ENCODE assay signal across 17 cellular contexts in the genomic region with DNA sequence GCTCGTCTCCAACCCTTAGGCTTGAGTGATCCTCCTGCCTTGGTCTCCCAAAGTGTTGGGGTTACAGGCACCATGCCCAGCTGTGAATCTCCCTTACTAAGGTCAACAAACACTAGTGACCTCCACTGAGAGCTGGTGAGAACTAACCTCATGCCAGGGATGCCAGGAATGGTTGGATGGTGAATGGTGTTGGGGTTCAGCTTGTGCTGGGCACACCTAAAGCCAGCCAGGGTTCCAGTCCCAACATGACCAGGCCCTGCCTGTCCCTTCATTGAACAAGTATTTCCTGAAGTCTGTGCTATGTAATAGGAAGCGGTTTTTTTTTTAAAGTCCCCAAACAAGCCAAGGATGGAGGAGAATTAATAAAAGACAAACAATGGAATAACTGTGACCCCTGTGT. TPM values are rescaled to one million over a fixed set of nuclear protein-coding genes. Genes with fewer than 3 reads are reported as not detected.
DNase-seq lines count a peak whose midpoint lies in the region; ATAC-seq, FAIRE-seq and TF ChIP-seq lines count a peak whose summit lies in the region.
"Had no signal": no experiment of that assay in that cellular context is flagged by ENCODE, and none has a peak within 500 bp of the region (broad histone marks: within the 10 kb centered on the region; RNA-seq: fewer than 3 reads in every experiment).

No MANE protein-coding gene starts in this region.

- H3K4me3 ChIP-seq in bronchial epithelial cell (ENCODE audit: low read depth, low read length), result no peak overlapping the region
- no peak overlapping the region for H3K4me3 ChIP-seq in HepG2 (replicated peaks in 1 of 3; ENCODE audit: insufficient read depth in 1 of 3, low read depth in 2 of 3, low read length in 3 of 3)
- H3K4me3 ChIP-seq: K562 had no signal

- TF ChIP-seq POLR2A in HepG2 (IDR thresholded peaks at IDR 0.05; ENCODE audit: insufficient read depth in 1 of 2, low read depth in 2 of 2, low read length in 2 of 2), result no peak

- no peaks in the 10 kb centered on the region for H3K36me3 Mint-ChIP-seq in HFFc6 (ENCODE audit: low read depth)

- ATAC-seq in HepG2, result no peak
- ATAC-seq in HG03135 (IDR thresholded peaks at IDR 0.05; ENCODE audit: unreplicated experiment), result no peak
- ATAC-seq in HG02884 (IDR thresholded peaks at IDR 0.05; ENCODE audit: unreplicated experiment), result no peak
- ATAC-seq: K562 had no signal

- in situ Hi-C loops in ACHN (cut with HindIII; ENCODE audit: low pct_ligation_motif_present, low pct_unique_long_range_greater_than_20kb, low sequenced_read_pairs), result no loop called here
- in situ Hi-C loops in HepG2 (cut with HindIII; ENCODE audit: extremely low pct_ligation_motif_present, low pct_unique_long_range_greater_than_20kb), result no loop called here

- H3K27me3 Mint-ChIP-seq in HFFc6 (ENCODE audit: insufficient read depth), result peaks cover 4% of the 10 kb centered on the region

- H4K20me1 ChIP-seq in HepG2 (ENCODE audit: insufficient read depth, low read length), result no peaks in the 10 kb centered on the region

- DNase-seq in ACHN (peak; percentile 56), HFFc6 (peak; percentile 30), bronchial epithelial cell (ENCODE audit: low read depth) (peak; percentile 91), HepG2 (ENCODE audit: low spot score) (no peak), GM10248 (ENCODE audit: extremely low spot score) (no peak), NCI-H1092 treated with DMSO at 0.1 percent for 48 hours (lab: John Stamatoyannopoulos, UW) (no peak)
- DNase-seq: activated gamma-delta T cell, GOT3, mesendoderm, NCI-H1436, nucleus accumbens, OCI-M1, trophoblast cell had no signal

- peaks cover 88% of the 10 kb centered on the region for H3K4me1 ChIP-seq in HepG2 (ENCODE audit: insufficient read depth, low read length)

- no peaks in the 10 kb centered on the region for H3K27me3 ChIP-seq in bronchial epithelial cell (ENCODE audit: control insufficient read depth, insufficient read depth, low read length)
- peaks cover 0 to 2% of the 10 kb centered on the region in 2 experiments; a peak in 1 of 5 replicates for H3K27me3 ChIP-seq in HepG2 (ENCODE audit: control insufficient read depth in 1 of 2, insufficient read depth in 2 of 2, low read length in 2 of 2)

- TF ChIP-seq CTCF in HFFc6 (IDR thresholded peaks at IDR 0.05) (no peak), bronchial epithelial cell (IDR thresholded peaks at IDR 0.05; ENCODE audit: insufficient read depth, low read length, severe bottlenecking) (no peak), HepG2 (CRISPR knock-in tag; IDR thresholded peaks at IDR 0.05) (no peak), GM10248 (IDR thresholded peaks at IDR 0.05; ENCODE audit: control extremely low read depth, extremely low read depth, low read depth, missing control alignments) (no peak)

- TF ChIP-seq RAD21 in HepG2 (CRISPR knock-in tag; IDR thresholded peaks at IDR 0.05), result no peak

- TF ChIP-seq EP300 in HepG2 (IDR thresholded peaks at IDR 0.05; ENCODE audit: low read depth in 2 of 2, low read length in 2 of 2), result no peak
- no peak for TF ChIP-seq EP300 in HepG2 (CRISPR knock-in tag; IDR thresholded peaks at IDR 0.05; ENCODE audit: borderline replicate concordance)

- H3K4me2 ChIP-seq in HepG2 (ENCODE audit: low read depth, low read length), result peak overlapping the region; percentile 61

- CTCF ChIA-PET in HepG2 (lab: Yijun Ruan, JAX; ENCODE audit: low intra/inter-chr PET ratio, low total read pairs), result no interaction called here
- CTCF ChIA-PET in GM10248 (lab: Yijun Ruan, JAX), result interaction anchor here (1.5 kb wide), 1 partner anchor 28 kb away, joined by 3 read pairs; no protein-coding TSS in a partner anchor

- intact Hi-C loops in HepG2 (cut with micrococcal nuclease; ENCODE audit: unreplicated experiment), result no loop called here

- H3K9me3 Mint-ChIP-seq in HFFc6, result no peaks in the 10 kb centered on the region

- no peak overlapping the region for H3K9ac ChIP-seq in HepG2 (ENCODE audit: insufficient read depth, low read depth, low read length)

- H3K36me3 ChIP-seq in bronchial epithelial cell (ENCODE audit: control insufficient read depth, insufficient read depth, low read length), result no peaks in the 10 kb centered on the region
- H3K36me3 ChIP-seq in HepG2 (replicated peaks in 1 of 2; ENCODE audit: control insufficient read depth in 1 of 2, insufficient read depth in 2 of 2, low read length in 2 of 2), result no peaks in the 10 kb centered on the region

- H3K9me3 ChIP-seq in HepG2 (ENCODE audit: low read length), result no peaks in the 10 kb centered on the region

- BruUV-seq in HepG2 (replicated peaks; lab: Mats Ljungman, UMichigan), result no TSS peak

- 4% methylated on average over 2 of the region's 2 CpGs for WGBS in HepG2 (ENCODE audit: low lambda C conversion rate)

- H3K4me1 Mint-ChIP-seq in HFFc6 (ENCODE audit: low read depth), result peaks cover 38% of the 10 kb centered on the region

- peak overlapping the region; percentile 28; the same call in 1 of the 2 replicates for H3K4me3 Mint-ChIP-seq in HFFc6

- H3K27ac Mint-ChIP-seq in HFFc6, result peak overlapping the region; percentile 94

- H3K27ac ChIP-seq in HepG2 (ENCODE audit: extremely low read length, insufficient read depth, low read length), result no peak overlapping the region

- POLR2A ChIA-PET in HepG2 (lab: Yijun Ruan, JAX) (interaction anchor here (0.6 to 11.0 kb wide), 4 partner anchors 15 to 259 kb away, joined by 5 to 177 read pairs (median 76); a partner anchor contains a TSS), GM10248 (lab: Yijun Ruan, JAX) (interaction anchor here (1.6 kb wide), 1 partner anchor 56 kb away, joined by 6 read pairs; a partner anchor contains a TSS)

- FAIRE-seq in bronchial epithelial cell (lab: Jason Lieb, UNC) (no peak), HepG2 (lab: Jason Lieb, UNC) (no peak)
- FAIRE-seq: frontal cortex, K562 had no signal

- no peak overlapping the region for H2AFZ ChIP-seq in HepG2 (ENCODE audit: low read length)

- no peaks in the 10 kb centered on the region for H3K79me2 ChIP-seq in HepG2 (ENCODE audit: insufficient read depth, low read length)

TF ChIP-seq in HepG2, 621 proteins besides CTCF, POLR2A, EP300 and RAD21:
- no peak for TF ChIP-seq SOX13 (IDR thresholded peaks at IDR 0.05)
- TF ChIP-seq SOX13 (CRISPR knock-in tag; conservative IDR thresholded peaks at IDR 0.05 in 1 of 2, IDR thresholded peaks at IDR 0.05 in 1 of 2), result peak in 1 of 2 experiments; percentile 59; a peak in 1 of 4 replicates
- no peak for TF ChIP-seq NFIC (IDR thresholded peaks at IDR 0.05; ENCODE audit: low read length)

RNA-seq across cellular contexts. Expression of a gene that starts 56.0 kb away (rescaled TPM):
- total RNA-seq in HFFc6 (2021; fragmentation: NEBNext Ultra II Directional; extraction: Animal tissue kit (Norgen Biotek cat#: 25700)), result 10 to 100 TPM; 76.3 to 94.1 (median 89.1) TPM
- total RNA-seq in bronchial epithelial cell (11.6 and 19.7 TPM in 2 replicates), HepG2 (2016; rRNA removed; fragmentation: Illumina TruSeq; extraction: Trizol) (19.4 and 21.9 TPM in 2 replicates)
- total RNA-seq in HepG2 (2016; cell fraction: cytosol; rRNA removed; fragmentation: Illumina TruSeq; extraction: Trizol; ENCODE audit: low read depth), result 4.8 and 6.1 TPM in 2 replicates
- total RNA-seq in HepG2 (2016; cell fraction: insoluble cytoplasmic fraction; rRNA removed; fragmentation: Illumina TruSeq; extraction: Trizol), result 15.4 and 18.3 TPM in 2 replicates
- total RNA-seq in HepG2 (2016; cell fraction: membrane; rRNA removed; fragmentation: Illumina TruSeq; extraction: Trizol), result 17.3 and 20.5 TPM in 2 replicates
- total RNA-seq in HepG2 (2016; cell fraction: nucleus; rRNA removed; fragmentation: Illumina TruSeq; extraction: Trizol), result 32.5 and 39.5 TPM in 2 replicates
- 52.5 and 57.7 TPM in 2 replicates for polyA plus RNA-seq in HepG2 (2011; rRNA removed)
- 34.6 and 53.8 TPM in 2 replicates for polyA plus RNA-seq in HepG2 (2011; cell fraction: cytosol; rRNA removed)
- 22.7 and 27.8 TPM in 2 replicates for polyA plus RNA-seq in HepG2 (2011; cell fraction: nucleus; rRNA removed)
- 77.1 and 86.3 TPM in 2 replicates for polyA plus RNA-seq in HepG2 (2012)
- polyA plus RNA-seq in HepG2 (2016; cell fraction: cytosol; fragmentation: Illumina TruSeq; extraction: Trizol; ENCODE audit: low read depth), result 11.4 and 11.5 TPM in 2 replicates
- polyA plus RNA-seq in HepG2 (2016; cell fraction: insoluble cytoplasmic fraction; fragmentation: Illumina TruSeq; extraction: Trizol; ENCODE audit: low read depth), result 38.0 and 41.3 TPM in 2 replicates
- 23.3 and 26.8 TPM in 2 replicates for polyA plus RNA-seq in HepG2 (2016; cell fraction: membrane; fragmentation: Illumina TruSeq; extraction: Trizol; ENCODE audit: low read depth)
- polyA plus RNA-seq in HepG2 (2016; cell fraction: nucleus; fragmentation: Illumina TruSeq; extraction: Trizol; ENCODE audit: insufficient read depth, low read depth), result 96.0 and 102 TPM in 2 replicates
- 82.9 and 106 TPM in 2 replicates for polyA minus RNA-seq in HepG2 (2011; rRNA and poly(A)+ RNA removed; ENCODE audit: low replicate concordance)
- polyA minus RNA-seq in HepG2 (2011; cell fraction: cytosol; rRNA and poly(A)+ RNA removed), result 53.5 and 57.1 TPM in 2 replicates
- 28.7 and 29.6 TPM in 2 replicates for polyA minus RNA-seq in HepG2 (2011; cell fraction: nucleus; rRNA and poly(A)+ RNA removed)

Comparison
In these comparisons a context has a peak if more than half of its experiments do, and no peak if none do; other contexts are left out.
1. DNase-seq: peak in ACHN (single experiment), HFFc6 (single experiment) and bronchial epithelial cell (single experiment); none in HepG2 (single experiment), GM10248 (single experiment) and NCI-H1092 treated with DMSO at 0.1 percent for 48 hours (single experiment).